Comparison of ENCODE assay signal across 8 cellular contexts in genomic region chr4:6873792-6874461, GRCh38. TPM values are rescaled to one million over a fixed set of nuclear protein-coding genes. Genes with fewer than 3 reads are reported as not detected.
DNase-seq lines count a peak whose midpoint lies in the region; ATAC-seq, FAIRE-seq and TF ChIP-seq lines count a peak whose summit lies in the region.

No MANE protein-coding gene starts in this region.

- no peaks in the 10 kb centered on the region for H3K9me3 Mint-ChIP-seq in CD4-positive, CD25-positive, alpha-beta regulatory T cell

- H3K4me3 Mint-ChIP-seq in CD4-positive, CD25-positive, alpha-beta regulatory T cell = no peak overlapping the region

- H3K27me3 Mint-ChIP-seq in CD4-positive, CD25-positive, alpha-beta regulatory T cell = no peaks in the 10 kb centered on the region

- no peak overlapping the region for H3K27ac Mint-ChIP-seq in CD4-positive, CD25-positive, alpha-beta regulatory T cell

- peaks cover 62% of the 10 kb centered on the region for H3K36me3 ChIP-seq in CD4-positive, CD25-positive, alpha-beta regulatory T cell (ENCODE audit: control insufficient read depth, insufficient read depth, low read length)
- H3K36me3 ChIP-seq in lower lobe of right lung = peaks cover 70% of the 10 kb centered on the region

- peaks cover 24% of the 10 kb centered on the region for H3K36me3 Mint-ChIP-seq in CD4-positive, CD25-positive, alpha-beta regulatory T cell

- TF ChIP-seq CTCF in choroid plexus epithelial cell (conservative IDR thresholded peaks at IDR 0.05; ENCODE audit: low read depth, low read length) (peak; percentile 97), lower lobe of right lung (IDR thresholded peaks at IDR 0.05) (peak; percentile 85)

- intact Hi-C loops in lower lobe of right lung (cut with DNase I) = loop anchor here (10.0 kb wide), 1 partner anchor 159 kb away; the partner anchor contains the start of gene BLOC1S4

- DNase-seq in CD4-positive, CD25-positive, alpha-beta regulatory T cell = peak; percentile 65 to 82 (median 80)
- DNase-seq in NAMALWA (ENCODE audit: low spot score) = peak; percentile 74
- peak; percentile 87 for DNase-seq in activated CD4-positive, alpha-beta T cell treated with anti-CD3 and anti-CD28 coated beads for 48 hours
- peak; percentile 83 for DNase-seq in choroid plexus epithelial cell (ENCODE audit: low read depth)
- DNase-seq in lower lobe of right lung = peak; percentile 82
- DNase-seq in stimulated activated CD8-positive, alpha-beta memory T cell treated with anti-CD3 and anti-CD28 coated beads, Interleukin-15, amount 100 ng/mL, for 1 hour (ENCODE audit: low read depth) = peak; percentile 76
- no peak for DNase-seq in RCC 7860 (ENCODE audit: low spot score)

- no peaks in the 10 kb centered on the region for H3K4me1 ChIP-seq in CD4-positive, CD25-positive, alpha-beta regulatory T cell (ENCODE audit: control insufficient read depth, insufficient read depth, low read length, poor library complexity, severe bottlenecking)
- H3K4me1 ChIP-seq in lower lobe of right lung = peaks cover 31% of the 10 kb centered on the region

- H3K4me1 Mint-ChIP-seq in CD4-positive, CD25-positive, alpha-beta regulatory T cell = peaks cover 3 to 8% (median 7%) of the 10 kb centered on the region in 4 donors

- H3K27me3 ChIP-seq in CD4-positive, CD25-positive, alpha-beta regulatory T cell (ENCODE audit: control insufficient read depth, insufficient read depth, low read length) = no peaks in the 10 kb centered on the region
- no peaks in the 10 kb centered on the region for H3K27me3 ChIP-seq in lower lobe of right lung (ENCODE audit: low read depth)

- H3K27ac ChIP-seq in CD4-positive, CD25-positive, alpha-beta regulatory T cell (ENCODE audit: insufficient read depth, low read length, poor library complexity, severe bottlenecking) = no peak overlapping the region
- no peak overlapping the region for H3K27ac ChIP-seq in lower lobe of right lung

- H3K9me3 ChIP-seq in CD4-positive, CD25-positive, alpha-beta regulatory T cell (ENCODE audit: control insufficient read depth in 2 of 2, low read length in 2 of 2) = no peaks in the 10 kb centered on the region
- no peaks in the 10 kb centered on the region for H3K9me3 ChIP-seq in lower lobe of right lung

- no peak for FAIRE-seq in RCC 7860 (lab: Jason Lieb, UNC)

- H3K4me3 ChIP-seq in CD4-positive, CD25-positive, alpha-beta regulatory T cell (ENCODE audit: low read depth, low read length) = no peak overlapping the region
- no peak overlapping the region for H3K4me3 ChIP-seq in choroid plexus epithelial cell (ENCODE audit: low read depth, low read length)
- H3K4me3 ChIP-seq in lower lobe of right lung = no peak overlapping the region

- peak; percentile 78 to 81 for ATAC-seq in CD4-positive, CD25-positive, alpha-beta regulatory T cell (ENCODE audit: low read depth in 2 of 2)
- ATAC-seq in GM19455 (IDR thresholded peaks at IDR 0.05; ENCODE audit: unreplicated experiment) (peak; percentile 55), lower lobe of right lung (peak; percentile 70 to 79)

RNA-seq across cellular contexts. Expression of gene TBC1D14, which starts 35.7 kb away (rescaled TPM):
- total RNA-seq in CD4-positive, CD25-positive, alpha-beta regulatory T cell = 67.7 TPM
- 10 to 100 TPM; 46.6 to 63.0 (median 52.0) TPM for polyA plus RNA-seq in CD4-positive, CD25-positive, alpha-beta regulatory T cell
- total RNA-seq in lower lobe of right lung = 60.7 TPM
